Comparison of ENCODE assay signal across 22 cellular contexts in genomic region chr1:156211243-156211642, GRCh38. TPM values are rescaled to one million over a fixed set of nuclear protein-coding genes. Genes with fewer than 3 reads are reported as not detected.
DNase-seq lines count a peak whose midpoint lies in the region; ATAC-seq, FAIRE-seq and TF ChIP-seq lines count a peak whose summit lies in the region.
"Had no signal": no experiment of that assay in that cellular context is flagged by ENCODE, and none has a peak within 500 bp of the region (broad histone marks: within the 10 kb centered on the region; RNA-seq: fewer than 3 reads in every experiment).

No MANE protein-coding gene starts in this region.

- CTCF ChIA-PET in activated naive CD4-positive, alpha-beta T cell treated with anti-CD3 and anti-CD28 coated beads, Interleukin-2, amount 10 ng/mL, durations not matched to agents 7 days and 5 days (lab: Charles Lee), result interaction anchor here (1.1 to 1.2 kb wide), 2 partner anchors 18 to 22 kb away, joined by 3 to 4 read pairs; partner anchors contain the start of gene SLC25A44

- no peaks in the 10 kb centered on the region for H3K27me3 Mint-ChIP-seq in activated naive CD4-positive, alpha-beta T cell treated with anti-CD3 and anti-CD28 coated beads, Interleukin-2, amount 10 ng/mL, durations not matched to agents 7 days and 5 days
- H3K27me3 Mint-ChIP-seq in T-helper 17 cell (no peaks in the 10 kb centered on the region), brain (peaks cover 12% of the 10 kb centered on the region)

- TF ChIP-seq CTCF in brain (conservative IDR thresholded peaks at IDR 0.05), result no peak

- no peaks in the 10 kb centered on the region for H3K9me3 ChIP-seq in T-helper 17 cell (ENCODE audit: control insufficient read depth, low read length, poor library complexity, severe bottlenecking)
- H3K9me3 ChIP-seq: esophagus muscularis mucosa, gastrocnemius medialis, sigmoid colon had no signal

- peaks cover 51% of the 10 kb centered on the region for H3K36me3 Mint-ChIP-seq in activated naive CD4-positive, alpha-beta T cell treated with anti-CD3 and anti-CD28 coated beads, Interleukin-2, amount 10 ng/mL, durations not matched to agents 7 days and 5 days
- H3K36me3 Mint-ChIP-seq in T-helper 17 cell (ENCODE audit: low read depth) (peaks cover 7% of the 10 kb centered on the region), brain (peaks cover 40% of the 10 kb centered on the region)
- peaks cover 57% of the 10 kb centered on the region for H3K36me3 Mint-ChIP-seq in stimulated activated effector memory CD8-positive, alpha-beta T cell treated with anti-CD3 and anti-CD28 coated beads, Interleukin-12 subunit alpha, Interleukin-12 subunit beta, amount 100 ng/mL, for 72 hours

- DNase-seq in activated naive CD4-positive, alpha-beta T cell treated with anti-CD3 and anti-CD28 coated beads, Interleukin-2, amount 10 ng/mL, durations not matched to agents 7 days and 5 days, result no peak
- DNase-seq in activated naive CD4-positive, alpha-beta T cell (lab: John Stamatoyannopoulos, UW), result no peak
- no peak for DNase-seq in T-helper 17 cell
- DNase-seq in stimulated activated effector memory CD8-positive, alpha-beta T cell treated with anti-CD3 and anti-CD28 coated beads, Interleukin-12 subunit alpha, Interleukin-12 subunit beta, amount 100 ng/mL, for 72 hours (ENCODE audit: low spot score in 2 of 2), result no peak
- no peak for DNase-seq in GM19239 (ENCODE audit: insufficient read length, low spot score)
- no peak for DNase-seq in DMS153 (lab: John Stamatoyannopoulos, UW)
- DNase-seq: activated gamma-delta T cell; DMS53; effector memory CD4-positive, alpha-beta T cell; gastrocnemius medialis; kidney; mammary epithelial cell; NCI-H187; NCI-H226; NCI-H82; Right ventricle myocardium superior; sigmoid colon; SW 1271 had no signal

- H3K9me3 Mint-ChIP-seq in activated naive CD4-positive, alpha-beta T cell treated with anti-CD3 and anti-CD28 coated beads, Interleukin-2, amount 10 ng/mL, durations not matched to agents 7 days and 5 days, result no peaks in the 10 kb centered on the region
- H3K9me3 Mint-ChIP-seq in brain, result peaks cover 0 to 5% (median 0%) of the 10 kb centered on the region in 5 experiments
- H3K9me3 Mint-ChIP-seq in stimulated activated effector memory CD8-positive, alpha-beta T cell treated with anti-CD3 and anti-CD28 coated beads, Interleukin-12 subunit alpha, Interleukin-12 subunit beta, amount 100 ng/mL, for 72 hours, result no peaks in the 10 kb centered on the region

- ATAC-seq in T-helper 17 cell (no peak), GM19452 (IDR thresholded peaks at IDR 0.05; ENCODE audit: unreplicated experiment) (no peak)
- ATAC-seq in stimulated activated effector memory CD8-positive, alpha-beta T cell treated with anti-CD3 and anti-CD28 coated beads, Interleukin-12 subunit alpha, Interleukin-12 subunit beta, amount 100 ng/mL, for 72 hours, result no peak
- ATAC-seq: gastrocnemius medialis, K562 had no signal

- no peak overlapping the region for H3K4me3 Mint-ChIP-seq in activated naive CD4-positive, alpha-beta T cell treated with anti-CD3 and anti-CD28 coated beads, Interleukin-2, amount 10 ng/mL, durations not matched to agents 7 days and 5 days
- H3K4me3 Mint-ChIP-seq in T-helper 17 cell (no peak overlapping the region), brain (peak overlapping the region in 3 of 5 experiments; percentile 11 to 96 (median 58))
- no peak overlapping the region for H3K4me3 Mint-ChIP-seq in stimulated activated effector memory CD8-positive, alpha-beta T cell treated with anti-CD3 and anti-CD28 coated beads, Interleukin-12 subunit alpha, Interleukin-12 subunit beta, amount 100 ng/mL, for 72 hours

- FAIRE-seq in GM19239 (lab: Jason Lieb, UNC), result no peak
- FAIRE-seq: K562, kidney had no signal

- peaks cover 40% of the 10 kb centered on the region for H3K4me1 Mint-ChIP-seq in activated naive CD4-positive, alpha-beta T cell treated with anti-CD3 and anti-CD28 coated beads, Interleukin-2, amount 10 ng/mL, durations not matched to agents 7 days and 5 days
- peaks cover 21% of the 10 kb centered on the region for H3K4me1 Mint-ChIP-seq in T-helper 17 cell
- peaks cover 31% of the 10 kb centered on the region for H3K4me1 Mint-ChIP-seq in brain
- H3K4me1 Mint-ChIP-seq in stimulated activated effector memory CD8-positive, alpha-beta T cell treated with anti-CD3 and anti-CD28 coated beads, Interleukin-12 subunit alpha, Interleukin-12 subunit beta, amount 100 ng/mL, for 72 hours, result peaks cover 23% of the 10 kb centered on the region

- H3K27ac Mint-ChIP-seq in activated naive CD4-positive, alpha-beta T cell treated with anti-CD3 and anti-CD28 coated beads, Interleukin-2, amount 10 ng/mL, durations not matched to agents 7 days and 5 days, result peak overlapping the region; percentile 8
- H3K27ac Mint-ChIP-seq in T-helper 17 cell (peak overlapping the region; percentile 97), brain (peak overlapping the region in 4 of 5 experiments; percentile 24 to 100 (median 100))
- peak overlapping the region; percentile 95 for H3K27ac Mint-ChIP-seq in stimulated activated effector memory CD8-positive, alpha-beta T cell treated with anti-CD3 and anti-CD28 coated beads, Interleukin-12 subunit alpha, Interleukin-12 subunit beta, amount 100 ng/mL, for 72 hours

RNA-seq across cellular contexts. Expression of gene PMF1, which starts 1.6 kb away (rescaled TPM):
- total RNA-seq in T-helper 17 cell, result 10 to 100 TPM; 59.1 to 73.2 TPM
- polyA plus RNA-seq in brain (ENCODE audit: insufficient read depth, low read depth, low replicate concordance), result 108 TPM

RNA-seq across cellular contexts. Expression of gene SLC25A44, which starts 17.3 kb away (rescaled TPM):
- 10 to 100 TPM; 14.4 to 21.6 TPM for total RNA-seq in T-helper 17 cell
- 30.4 TPM for polyA plus RNA-seq in brain (ENCODE audit: insufficient read depth, low read depth, low replicate concordance)

RNA-seq across cellular contexts. Expression of gene BGLAP, which starts 30.7 kb away (rescaled TPM):
- total RNA-seq in T-helper 17 cell, result 1 to 10 TPM; 1.1 to 3.7 TPM
- polyA plus RNA-seq in brain (ENCODE audit: insufficient read depth, low read depth, low replicate concordance), result 2.9 TPM
- total RNA-seq: gastrocnemius medialis, mammary epithelial cell had no signal

RNA-seq across cellular contexts. Expression of gene PAQR6, which starts 36.6 kb away (rescaled TPM):
- 1 to 10 TPM; 2.8 to 3.1 TPM for total RNA-seq in T-helper 17 cell
- 319 TPM for polyA plus RNA-seq in brain (ENCODE audit: insufficient read depth, low read depth, low replicate concordance)

RNA-seq across cellular contexts. Expression of gene SEMA4A, which starts 57.9 kb away (rescaled TPM):
- total RNA-seq in T-helper 17 cell, result 10 to 100 TPM; 21.7 to 58.1 TPM
- 6.6 TPM for polyA plus RNA-seq in brain (ENCODE audit: insufficient read depth, low read depth, low replicate concordance)

Comparison
In these comparisons a context has a peak if more than half of its experiments do, and no peak if none do; other contexts are left out.
1. H3K27ac Mint-ChIP-seq: peak in every context shown above with its lines; median percentile 100 in brain; 97 in T-helper 17 cell; 95 in stimulated activated effector memory CD8-positive, alpha-beta T cell treated with anti-CD3 and anti-CD28 coated beads, Interleukin-12 subunit alpha, Interleukin-12 subunit beta, amount 100 ng/mL, for 72 hours; 8 in activated naive CD4-positive, alpha-beta T cell treated with anti-CD3 and anti-CD28 coated beads, Interleukin-2, amount 10 ng/mL, durations not matched to agents 7 days and 5 days.
2. H3K4me3 Mint-ChIP-seq: peak in brain (3 of 5); none in activated naive CD4-positive, alpha-beta T cell treated with anti-CD3 and anti-CD28 coated beads, Interleukin-2, amount 10 ng/mL, durations not matched to agents 7 days and 5 days (single experiment), T-helper 17 cell (single experiment) and stimulated activated effector memory CD8-positive, alpha-beta T cell treated with anti-CD3 and anti-CD28 coated beads, Interleukin-12 subunit alpha, Interleukin-12 subunit beta, amount 100 ng/mL, for 72 hours (single experiment).